In genomic region chr2:70728128-70728527, GRCh38 we compare ENCODE assay signal across 1 cellular context.
TF ChIP-seq lines count a peak whose summit lies in the region.

No MANE protein-coding gene starts in this region.

TF ChIP-seq in H1, 55 proteins besides CTCF, POLR2A, EP300 and RAD21:
- TF ChIP-seq SIN3A (conservative IDR thresholded peaks at IDR 0.05 in 1 of 2, IDR thresholded peaks at IDR 0.05 in 1 of 2; ENCODE audit: low read depth in 1 of 2, low read length in 2 of 2): peak; percentile 61; a peak in 1 of 4 replicates
- peak; percentile 68 for TF ChIP-seq TBP (IDR thresholded peaks at IDR 0.05; ENCODE audit: low read depth, low read length)
- TF ChIP-seq ATF2 (IDR thresholded peaks at IDR 0.05; ENCODE audit: low read length): 0 out of 2 replicates have a peak, but pooled peaks have one; percentile 45
- TF ChIP-seq SIX5 (IDR thresholded peaks at IDR 0.05; ENCODE audit: low read depth, low read length): no peak
- TF ChIP-seq EGR1 (IDR thresholded peaks at IDR 0.05; ENCODE audit: borderline replicate concordance, low read depth, low read length): no peak
- no peak for TF ChIP-seq BRCA1 (IDR thresholded peaks at IDR 0.05; ENCODE audit: low read depth, low read length)
- peak; percentile 42; the same call in 1 of the 2 replicates for TF ChIP-seq TAF1 (IDR thresholded peaks at IDR 0.05; ENCODE audit: low read depth, low read length)
- no peak for TF ChIP-seq HDAC6 (IDR thresholded peaks at IDR 0.05; ENCODE audit: low read depth, low read length)
- TF ChIP-seq POLR2AphosphoS5 (IDR thresholded peaks at IDR 0.05; ENCODE audit: low read depth, low read length): peak; percentile 35; the same call in 1 of the 2 replicates
- peak; percentile 53; the same call in 1 of the 2 replicates for TF ChIP-seq SP1 (IDR thresholded peaks at IDR 0.05; ENCODE audit: low read depth, low read length)
- TF ChIP-seq JUN (IDR thresholded peaks at IDR 0.05; ENCODE audit: low read depth, low read length): no peak
- peak; percentile 98 for TF ChIP-seq SRF (IDR thresholded peaks at IDR 0.05; ENCODE audit: low read depth, low read length)
- TF ChIP-seq CEBPB (IDR thresholded peaks at IDR 0.05; ENCODE audit: low read depth, low read length): peak; percentile 83
- TF ChIP-seq JUND (IDR thresholded peaks at IDR 0.05; ENCODE audit: low read length): 0 out of 2 replicates have a peak, but pooled peaks have one; percentile 62
- TF ChIP-seq TAF7 (optimal IDR thresholded peaks at IDR 0.05; ENCODE audit: borderline replicate concordance, low read depth, low read length): peak; percentile 5
- TF ChIP-seq GABPA (IDR thresholded peaks at IDR 0.05; ENCODE audit: borderline replicate concordance, insufficient read depth, low read length): no peak
TF ChIP-seq in H1: peak in this region for 10.
